Comparison of ENCODE assay signal across 1 cellular context in the genomic region with DNA sequence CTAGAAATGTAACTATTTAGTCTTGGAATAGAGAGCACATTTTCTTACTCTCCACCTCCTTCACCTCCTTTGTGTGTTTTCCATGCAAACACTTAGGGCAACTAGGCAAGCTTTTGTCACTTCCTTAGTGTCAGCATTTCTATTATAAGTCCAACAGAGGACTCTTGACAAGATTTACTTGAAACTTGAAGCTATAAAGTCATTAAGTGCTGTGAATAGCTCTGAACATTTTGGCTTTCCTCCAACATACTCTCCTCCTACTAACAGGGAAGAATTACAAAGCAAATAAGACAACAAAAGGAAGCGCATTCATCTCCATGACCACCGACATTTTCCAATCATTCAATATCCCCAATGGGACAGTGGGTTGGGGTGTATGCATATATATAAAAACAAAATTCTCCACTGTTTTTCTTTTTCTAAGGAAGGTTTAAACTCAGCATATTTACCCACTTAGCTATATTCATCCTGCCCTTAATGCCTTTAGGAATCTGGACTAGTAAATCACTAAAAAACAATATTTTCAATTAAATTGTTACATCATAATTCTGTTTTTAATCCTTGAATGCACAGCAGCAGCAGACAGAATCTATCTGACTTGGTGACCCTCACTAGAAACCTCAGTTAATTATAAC.
TF ChIP-seq lines count a peak whose summit lies in the region.

No MANE protein-coding gene starts in this region.

TF ChIP-seq in GM23338, 12 proteins besides CTCF, POLR2A, EP300 and RAD21 (continued from another document):
- TF ChIP-seq, protein P1, sequence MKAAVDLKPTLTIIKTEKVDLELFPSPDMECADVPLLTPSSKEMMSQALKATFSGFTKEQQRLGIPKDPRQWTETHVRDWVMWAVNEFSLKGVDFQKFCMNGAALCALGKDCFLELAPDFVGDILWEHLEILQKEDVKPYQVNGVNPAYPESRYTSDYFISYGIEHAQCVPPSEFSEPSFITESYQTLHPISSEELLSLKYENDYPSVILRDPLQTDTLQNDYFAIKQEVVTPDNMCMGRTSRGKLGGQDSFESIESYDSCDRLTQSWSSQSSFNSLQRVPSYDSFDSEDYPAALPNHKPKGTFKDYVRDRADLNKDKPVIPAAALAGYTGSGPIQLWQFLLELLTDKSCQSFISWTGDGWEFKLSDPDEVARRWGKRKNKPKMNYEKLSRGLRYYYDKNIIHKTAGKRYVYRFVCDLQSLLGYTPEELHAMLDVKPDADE (IDR thresholded peaks at IDR 0.05) = no peak
- TF ChIP-seq POLR2AphosphoS5 (IDR thresholded peaks at IDR 0.05; ENCODE audit: low read depth) (no peak), CREB1 (CRISPR knock-in tag; IDR thresholded peaks at IDR 0.05; ENCODE audit: low read depth) (no peak), EZH2 (IDR thresholded peaks at IDR 0.05; ENCODE audit: low read depth, unreplicated experiment) (no peak), JUNB (IDR thresholded peaks at IDR 0.05; ENCODE audit: unreplicated experiment) (no peak), EZH2phosphoT487 (IDR thresholded peaks at IDR 0.05; ENCODE audit: unreplicated experiment) (no peak), ZNF331 (CRISPR knock-in tag; IDR thresholded peaks at IDR 0.05; ENCODE audit: low read depth) (no peak), NANOG (IDR thresholded peaks at IDR 0.05; ENCODE audit: borderline replicate concordance) (no peak)
- TF ChIP-seq, protein P2, sequence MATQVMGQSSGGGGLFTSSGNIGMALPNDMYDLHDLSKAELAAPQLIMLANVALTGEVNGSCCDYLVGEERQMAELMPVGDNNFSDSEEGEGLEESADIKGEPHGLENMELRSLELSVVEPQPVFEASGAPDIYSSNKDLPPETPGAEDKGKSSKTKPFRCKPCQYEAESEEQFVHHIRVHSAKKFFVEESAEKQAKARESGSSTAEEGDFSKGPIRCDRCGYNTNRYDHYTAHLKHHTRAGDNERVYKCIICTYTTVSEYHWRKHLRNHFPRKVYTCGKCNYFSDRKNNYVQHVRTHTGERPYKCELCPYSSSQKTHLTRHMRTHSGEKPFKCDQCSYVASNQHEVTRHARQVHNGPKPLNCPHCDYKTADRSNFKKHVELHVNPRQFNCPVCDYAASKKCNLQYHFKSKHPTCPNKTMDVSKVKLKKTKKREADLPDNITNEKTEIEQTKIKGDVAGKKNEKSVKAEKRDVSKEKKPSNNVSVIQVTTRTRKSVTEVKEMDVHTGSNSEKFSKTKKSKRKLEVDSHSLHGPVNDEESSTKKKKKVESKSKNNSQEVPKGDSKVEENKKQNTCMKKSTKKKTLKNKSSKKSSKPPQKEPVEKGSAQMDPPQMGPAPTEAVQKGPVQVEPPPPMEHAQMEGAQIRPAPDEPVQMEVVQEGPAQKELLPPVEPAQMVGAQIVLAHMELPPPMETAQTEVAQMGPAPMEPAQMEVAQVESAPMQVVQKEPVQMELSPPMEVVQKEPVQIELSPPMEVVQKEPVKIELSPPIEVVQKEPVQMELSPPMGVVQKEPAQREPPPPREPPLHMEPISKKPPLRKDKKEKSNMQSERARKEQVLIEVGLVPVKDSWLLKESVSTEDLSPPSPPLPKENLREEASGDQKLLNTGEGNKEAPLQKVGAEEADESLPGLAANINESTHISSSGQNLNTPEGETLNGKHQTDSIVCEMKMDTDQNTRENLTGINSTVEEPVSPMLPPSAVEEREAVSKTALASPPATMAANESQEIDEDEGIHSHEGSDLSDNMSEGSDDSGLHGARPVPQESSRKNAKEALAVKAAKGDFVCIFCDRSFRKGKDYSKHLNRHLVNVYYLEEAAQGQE (IDR thresholded peaks at IDR 0.05; ENCODE audit: unreplicated experiment) = no peak
